In the genomic region with DNA sequence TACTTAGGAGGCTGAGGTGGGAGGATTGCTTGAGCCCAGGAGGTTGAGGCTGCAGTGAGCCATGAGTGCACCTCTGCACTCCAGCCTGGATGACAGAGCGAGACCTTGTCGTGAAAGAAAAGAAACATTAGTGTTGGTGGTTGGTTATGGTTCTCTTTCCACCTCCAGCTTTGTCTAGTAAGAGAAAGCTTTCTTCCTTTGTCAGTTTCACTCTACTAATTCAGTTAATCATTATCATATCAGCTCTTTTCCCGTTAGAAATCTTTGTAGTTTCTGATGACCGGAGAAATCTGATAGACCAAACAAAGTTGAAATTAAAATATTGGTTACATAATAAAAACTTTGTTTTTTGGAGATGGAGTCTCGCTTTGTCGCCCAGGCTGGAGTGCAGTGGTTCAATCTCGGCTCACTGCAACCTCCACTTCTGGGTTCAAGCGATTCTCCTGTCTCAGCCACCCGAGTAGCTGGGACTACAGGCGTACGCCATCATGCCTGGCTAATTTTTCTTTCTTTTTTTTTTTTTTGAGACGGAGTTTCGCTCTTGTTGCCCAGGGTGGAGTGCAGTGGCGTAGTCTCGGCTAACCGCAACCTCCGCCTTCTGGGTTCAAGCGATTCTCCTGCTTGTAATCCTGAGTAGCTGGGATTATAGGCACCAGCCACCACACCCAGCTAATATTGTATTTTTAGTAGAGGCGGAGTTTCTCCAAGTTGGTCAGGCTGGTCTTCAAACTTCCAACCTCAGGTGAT, we compare ENCODE assay signal across 7 cellular contexts. TPM values are rescaled to one million over a fixed set of nuclear protein-coding genes. Genes with fewer than 3 reads are reported as not detected.
DNase-seq lines count a peak whose midpoint lies in the region; ATAC-seq, FAIRE-seq and TF ChIP-seq lines count a peak whose summit lies in the region.
"Not testable (repeated sequence)": the region's sequence is repeated elsewhere in the genome, so short reads cannot be mapped to it uniquely, and the experiment has no call there.

No MANE protein-coding gene starts in this region.

- not testable (repeated sequence) for H4K12ac ChIP-seq in trophoblast cell (ENCODE audit: low read depth, low read length)

- not testable (repeated sequence) for H3K9me3 ChIP-seq in CD4-positive, alpha-beta T cell (ENCODE audit: control insufficient read depth, low read length); HUES48 (ENCODE audit: control insufficient read depth, insufficient read depth, low read length); T-helper 17 cell (ENCODE audit: control insufficient read depth, low read length, poor library complexity, severe bottlenecking); endodermal cell (ENCODE audit: control insufficient read depth, low read length); keratinocyte (ENCODE audit: control insufficient read depth, low read depth, low read length); trophoblast cell (ENCODE audit: insufficient read depth, low read depth, low read length)

- not testable (repeated sequence) for H3K18ac ChIP-seq in trophoblast cell (ENCODE audit: low read length)

- not testable (repeated sequence) for H2AK5ac ChIP-seq in trophoblast cell (ENCODE audit: low read length)

- not testable (repeated sequence) for ATAC-seq in CD4-positive, alpha-beta T cell (ENCODE audit: poor library complexity); T-helper 17 cell

- peaks cover 34% of the 10 kb centered on the region for H3K36me3 Mint-ChIP-seq in CD4-positive, alpha-beta T cell (ENCODE audit: low read depth)
- not testable (repeated sequence) for H3K36me3 Mint-ChIP-seq in T-helper 17 cell (ENCODE audit: low read depth); activated naive CD8-positive, alpha-beta T cell
- peaks cover 28% of the 10 kb centered on the region for H3K36me3 Mint-ChIP-seq in endodermal cell (ENCODE audit: low read depth)

- not testable (repeated sequence) for H3K23ac ChIP-seq in trophoblast cell (ENCODE audit: low read length)

- H3K4ac ChIP-seq in trophoblast cell (ENCODE audit: low read depth, low read length), result peak overlapping the region; percentile 31

- 96 to 98% methylated on average over 9 to 19 of the region's 19 CpGs for WGBS in endodermal cell (ENCODE audit: insufficient coverage in 1 of 2, insufficient read length in 1 of 2), 2 experiments
- no CpG with 5 or more reads among the region's 19 CpGs for WGBS in trophoblast cell (ENCODE audit: extremely low coverage, insufficient coverage, insufficient read length)

- not testable (repeated sequence) for H3K4me3 Mint-ChIP-seq in CD4-positive, alpha-beta T cell; T-helper 17 cell; activated naive CD8-positive, alpha-beta T cell; endodermal cell

- not testable (repeated sequence) for H3K79me1 ChIP-seq in trophoblast cell (ENCODE audit: low read length)

- H3K9me1 ChIP-seq in keratinocyte (ENCODE audit: control insufficient read depth, extremely low read depth, insufficient read depth, low read length), result not testable (repeated sequence)

- not testable (repeated sequence) for H2BK12ac ChIP-seq in trophoblast cell (ENCODE audit: low read length)

- not testable (repeated sequence) for H3K14ac ChIP-seq in trophoblast cell (ENCODE audit: low read length)

- not testable (repeated sequence) for TF ChIP-seq CTCF in CD4-positive, alpha-beta T cell (IDR thresholded peaks at IDR 0.05); endodermal cell (conservative IDR thresholded peaks at IDR 0.05); keratinocyte (optimal IDR thresholded peaks at IDR 0.05 in 1 of 3, IDR thresholded peaks at IDR 0.05 in 1 of 3, conservative IDR thresholded peaks at IDR 0.05 in 1 of 3; ENCODE audit: extremely low read depth in 1 of 3, insufficient read depth in 2 of 3, low read length in 3 of 3)

- peaks cover 55% of the 10 kb centered on the region for H3K4me1 Mint-ChIP-seq in CD4-positive, alpha-beta T cell (ENCODE audit: low read depth)
- peaks cover 30% of the 10 kb centered on the region for H3K4me1 Mint-ChIP-seq in T-helper 17 cell
- peaks cover 50% of the 10 kb centered on the region for H3K4me1 Mint-ChIP-seq in activated naive CD8-positive, alpha-beta T cell (ENCODE audit: low read depth)
- peaks cover 13% of the 10 kb centered on the region for H3K4me1 Mint-ChIP-seq in endodermal cell

- intact Hi-C loops in CD4-positive, alpha-beta T cell (cut with DNase I, micrococcal nuclease), result not testable (repeated sequence)

- not testable (repeated sequence) for H3K9me3 Mint-ChIP-seq in CD4-positive, alpha-beta T cell; activated naive CD8-positive, alpha-beta T cell (ENCODE audit: low read depth); endodermal cell

- H3K27ac Mint-ChIP-seq in CD4-positive, alpha-beta T cell, result peak overlapping the region; percentile 24
- H3K27ac Mint-ChIP-seq in T-helper 17 cell, result peak overlapping the region; percentile 32
- peak overlapping the region; percentile 58 for H3K27ac Mint-ChIP-seq in activated naive CD8-positive, alpha-beta T cell
- peak overlapping the region; percentile 74 for H3K27ac Mint-ChIP-seq in endodermal cell

- not testable (repeated sequence) for H3K36me3 ChIP-seq in HUES48 (ENCODE audit: control insufficient read depth, insufficient read depth, low read length); keratinocyte (ENCODE audit: control insufficient read depth in 2 of 2, extremely low read depth in 1 of 2, insufficient read depth in 2 of 2, low read length in 2 of 2); trophoblast cell (ENCODE audit: control insufficient read depth in 1 of 2, insufficient read depth in 2 of 2, low read length in 2 of 2)
- peaks cover 15% of the 10 kb centered on the region for H3K36me3 ChIP-seq in endodermal cell (ENCODE audit: control insufficient read depth, insufficient read depth, low read length)

- FAIRE-seq in keratinocyte (lab: Jason Lieb, UNC), result not testable (repeated sequence)

- not testable (repeated sequence) for H3K27me3 ChIP-seq in CD4-positive, alpha-beta T cell (ENCODE audit: control insufficient read depth, insufficient read depth, low read length); HUES48 (ENCODE audit: control insufficient read depth, insufficient read depth, low read length); endodermal cell (ENCODE audit: control insufficient read depth, insufficient read depth, low read length, poor library complexity, severe bottlenecking); keratinocyte (ENCODE audit: control insufficient read depth, extremely low read depth, insufficient read depth, low read length); trophoblast cell (ENCODE audit: insufficient read depth, low read length)

- DNase-seq in CD4-positive, alpha-beta T cell; T-helper 17 cell; endodermal cell; keratinocyte (ENCODE audit: low read depth, low spot score); trophoblast cell: not testable (repeated sequence)

- not testable (repeated sequence) for H3K9ac ChIP-seq in HUES48 (ENCODE audit: low read depth, low read length); endodermal cell (ENCODE audit: extremely low read depth, low read length, poor library complexity, severe bottlenecking); keratinocyte (ENCODE audit: control insufficient read depth, extremely low read depth, insufficient read depth, low read length); trophoblast cell (ENCODE audit: low read length)

- H3K4me2 ChIP-seq in keratinocyte (ENCODE audit: control insufficient read depth, extremely low read depth, insufficient read depth, low read depth, low read length); trophoblast cell (ENCODE audit: low read length): not testable (repeated sequence)

- H4K91ac ChIP-seq in trophoblast cell (ENCODE audit: low read depth, low read length), result not testable (repeated sequence)

- H2AFZ ChIP-seq in keratinocyte (ENCODE audit: control insufficient read depth, low read length); trophoblast cell (ENCODE audit: insufficient read depth, low read length, poor library complexity): not testable (repeated sequence)

- not testable (repeated sequence) for H2BK5ac ChIP-seq in trophoblast cell (ENCODE audit: low read depth, low read length, poor library complexity)

- H3K4me1 ChIP-seq in HUES48 (ENCODE audit: control insufficient read depth, insufficient read depth, low read length) (peaks cover 12% of the 10 kb centered on the region; the same call in 1 of the 2 replicates), keratinocyte (ENCODE audit: control insufficient read depth, extremely low read depth, insufficient read depth, low read length) (peaks cover 11% of the 10 kb centered on the region)
- not testable (repeated sequence) for H3K4me1 ChIP-seq in endodermal cell (ENCODE audit: control insufficient read depth, insufficient read depth, low read length); trophoblast cell (ENCODE audit: control insufficient read depth in 1 of 2, insufficient read depth in 2 of 2, low read length in 2 of 2)

- H4K8ac ChIP-seq in trophoblast cell (ENCODE audit: low read depth, low read length), result not testable (repeated sequence)

- H2BK120ac ChIP-seq in trophoblast cell (ENCODE audit: insufficient read depth, low read length, poor library complexity), result not testable (repeated sequence)

- H4K20me1 ChIP-seq in keratinocyte (ENCODE audit: control insufficient read depth, extremely low read depth, insufficient read depth, low read length), result not testable (repeated sequence)

- H3K4me3 ChIP-seq in HUES48 (ENCODE audit: low read depth, low read length); endodermal cell (ENCODE audit: low read length); keratinocyte (ENCODE audit: control insufficient read depth in 2 of 3, extremely low read depth in 1 of 3, insufficient read depth in 2 of 3, low read depth in 1 of 3, low read length in 3 of 3); trophoblast cell (ENCODE audit: low read depth, low read length): not testable (repeated sequence)

- dilution Hi-C loops in keratinocyte (cut with MboI; ENCODE audit: extremely low pct_ligation_motif_present, low sequenced_read_pairs), result not testable (repeated sequence)

- peaks cover 98% of the 10 kb centered on the region for H3K79me2 ChIP-seq in keratinocyte (ENCODE audit: control insufficient read depth, insufficient read depth, low read length)
- not testable (repeated sequence) for H3K79me2 ChIP-seq in trophoblast cell (ENCODE audit: control insufficient read depth, insufficient read depth, low read length, poor library complexity)

- CTCF ChIA-PET in CD4-positive, alpha-beta T cell (lab: Charles Lee), result interaction anchor here (0.5 to 1.1 kb wide), 3 partner anchors 11 to 209 kb away, joined by 3 to 5 read pairs (median 3); no protein-coding TSS in a partner anchor

- not testable (repeated sequence) for H3K27ac ChIP-seq in CD4-positive, alpha-beta T cell (ENCODE audit: low read depth, low read length); endodermal cell (ENCODE audit: low read depth, low read length); trophoblast cell (ENCODE audit: low read depth, low read length)
- peak overlapping the region; percentile 42 for H3K27ac ChIP-seq in HUES48 (ENCODE audit: low read depth, low read length)
- H3K27ac ChIP-seq in keratinocyte (ENCODE audit: control insufficient read depth, insufficient read depth, low read length), result peak overlapping the region; percentile 41

- not testable (repeated sequence) for H3K27me3 Mint-ChIP-seq in CD4-positive, alpha-beta T cell; T-helper 17 cell; activated naive CD8-positive, alpha-beta T cell; endodermal cell (ENCODE audit: insufficient read depth)

- POLR2A ChIA-PET in CD4-positive, alpha-beta T cell (lab: Charles Lee), result interaction anchor here (0.6 to 1.1 kb wide), 2 partner anchors 63 to 79 kb away, joined by 4 read pairs; no protein-coding TSS in a partner anchor

RNA-seq across cellular contexts. Expression of gene SPEN, which starts 49.5 kb away (rescaled TPM):
- total RNA-seq in CD4-positive, alpha-beta T cell, result 10 to 100 TPM; 73.5 to 76.7 TPM
- 10 to 100 TPM; 73.8 to 79.1 TPM for total RNA-seq in T-helper 17 cell
- 10 to 100 TPM; 61.5 to 71.9 TPM for total RNA-seq in endodermal cell
- 55.4 TPM for polyA plus RNA-seq in endodermal cell (2013, experiment 1 of 2)
- polyA plus RNA-seq in endodermal cell (2013, experiment 2 of 2), result 52.7 TPM
- polyA plus RNA-seq in keratinocyte, result 4.9 to 9.1 TPM (median 8.9 TPM) in 3 replicates
- 22.5 TPM for polyA plus RNA-seq in keratinocyte (2011; ENCODE audit: low read depth)
- 6.3 and 6.9 TPM in 2 replicates for polyA plus RNA-seq in keratinocyte (2011; cell fraction: cytosol; rRNA removed)
- polyA plus RNA-seq in keratinocyte (2011; cell fraction: nucleus; rRNA removed), result 46.7 and 46.9 TPM in 2 replicates
- 25.0 and 35.6 TPM in 2 replicates for polyA plus RNA-seq in keratinocyte (2012; ENCODE audit: low replicate concordance)
- polyA minus RNA-seq in keratinocyte, result 18.8 to 84.5 TPM (median 42.0 TPM) in 3 replicates
- polyA minus RNA-seq in keratinocyte (2011; cell fraction: cytosol; rRNA and poly(A)+ RNA removed), result 6.7 TPM
- polyA minus RNA-seq in keratinocyte (2011; cell fraction: nucleus; rRNA and poly(A)+ RNA removed), result 30.5 and 60.2 TPM in 2 replicates
- 21.2 and 21.4 TPM in 2 replicates for polyA plus RNA-seq in trophoblast cell (2013)

Comparison
In these comparisons a context has a peak if more than half of its experiments do, and no peak if none do; other contexts are left out.
1. H3K27ac Mint-ChIP-seq: peak in every context shown above with its lines; median percentile 74 in endodermal cell; 58 in activated naive CD8-positive, alpha-beta T cell; 32 in T-helper 17 cell; 24 in CD4-positive, alpha-beta T cell.